8 cellular contexts compared by ENCODE assay signal in genomic region chr3:42012378-42012934, GRCh38. TPM values are rescaled to one million over a fixed set of nuclear protein-coding genes. Genes with fewer than 3 reads are reported as not detected.
DNase-seq lines count a peak whose midpoint lies in the region; ATAC-seq lines count a peak whose summit lies in the region.

No MANE protein-coding gene starts in this region.

- no peaks in the 10 kb centered on the region for H3K27me3 Mint-ChIP-seq in activated naive CD8-positive, alpha-beta T cell treated with anti-CD3 and anti-CD28 coated beads, Interleukin-2, amount 50 U/mL, for 24 hours
- H3K27me3 Mint-ChIP-seq in naive thymus-derived CD8-positive, alpha-beta T cell = no peaks in the 10 kb centered on the region

- peaks cover 46% of the 10 kb centered on the region for H3K4me1 Mint-ChIP-seq in activated naive CD8-positive, alpha-beta T cell treated with anti-CD3 and anti-CD28 coated beads, Interleukin-2, amount 50 U/mL, for 24 hours
- peaks cover 16 to 43% (median 37%) of the 10 kb centered on the region in 4 donors for H3K4me1 Mint-ChIP-seq in naive thymus-derived CD8-positive, alpha-beta T cell

- POLR2A ChIA-PET in naive thymus-derived CD8-positive, alpha-beta T cell (lab: Charles Lee) = interaction anchor here (1.3 to 1.9 kb wide), 2 partner anchors 50 to 1555 kb away, joined by 4 to 14 read pairs; partner anchors contain the start of genes RPL14 and ULK4

- no peaks in the 10 kb centered on the region for H3K9me3 Mint-ChIP-seq in activated naive CD8-positive, alpha-beta T cell treated with anti-CD3 and anti-CD28 coated beads, Interleukin-2, amount 50 U/mL, for 24 hours
- no peaks in the 10 kb centered on the region for H3K9me3 Mint-ChIP-seq in naive thymus-derived CD8-positive, alpha-beta T cell

- peak overlapping the region; percentile 81 for H3K4me3 Mint-ChIP-seq in activated naive CD8-positive, alpha-beta T cell treated with anti-CD3 and anti-CD28 coated beads, Interleukin-2, amount 50 U/mL, for 24 hours
- H3K4me3 Mint-ChIP-seq in naive thymus-derived CD8-positive, alpha-beta T cell = peak overlapping the region; percentile 82 to 95 (median 91)

- peak; percentile 37 for ATAC-seq in GM19351 (IDR thresholded peaks at IDR 0.05; ENCODE audit: unreplicated experiment)
- ATAC-seq in HG03354 (IDR thresholded peaks at IDR 0.05; ENCODE audit: poor library complexity, severe bottlenecking, unreplicated experiment) = peak; percentile 39
- ATAC-seq in activated naive CD8-positive, alpha-beta T cell treated with anti-CD3 and anti-CD28 coated beads, Interleukin-2, amount 50 U/mL, for 24 hours = no peak
- peak; percentile 58 to 78 for ATAC-seq in naive thymus-derived CD8-positive, alpha-beta T cell

- peak overlapping the region; percentile 89 for H3K27ac Mint-ChIP-seq in activated naive CD8-positive, alpha-beta T cell treated with anti-CD3 and anti-CD28 coated beads, Interleukin-2, amount 50 U/mL, for 24 hours
- peak overlapping the region; percentile 85 to 98 (median 97) for H3K27ac Mint-ChIP-seq in naive thymus-derived CD8-positive, alpha-beta T cell

- DNase-seq in CD1c-positive myeloid dendritic cell (ENCODE audit: extremely low spot score) = peak; percentile 64
- DNase-seq in activated naive CD8-positive, alpha-beta T cell treated with anti-CD3 and anti-CD28 coated beads, Interleukin-2, amount 50 U/mL, for 24 hours = no peak
- peak in 7 of 10 donors; percentile 6 to 61 (median 36) for DNase-seq in naive thymus-derived CD8-positive, alpha-beta T cell
- no peak for DNase-seq in 8988T
- DNase-seq in NCI-H2107 treated with DMSO at 0.1 percent for 48 hours (lab: John Stamatoyannopoulos, UW; ENCODE audit: unreplicated experiment) = no peak
- DNase-seq in iPS-NIHi7 (ENCODE audit: extremely low spot score) = no peak

- H3K36me3 Mint-ChIP-seq in activated naive CD8-positive, alpha-beta T cell treated with anti-CD3 and anti-CD28 coated beads, Interleukin-2, amount 50 U/mL, for 24 hours (ENCODE audit: low read depth) = peaks cover 10% of the 10 kb centered on the region
- H3K36me3 Mint-ChIP-seq in naive thymus-derived CD8-positive, alpha-beta T cell = no peaks in the 10 kb centered on the region

RNA-seq across cellular contexts. Expression of gene ULK4, which starts 50.6 kb away (rescaled TPM):
- total RNA-seq in naive thymus-derived CD8-positive, alpha-beta T cell = 10 to 100 TPM; 16.7 to 16.8 TPM
- 10 to 100 TPM in 1 of 3 donors, 1 to 10 TPM in 2; 6.6 to 10.7 (median 9.8) TPM for polyA plus RNA-seq in naive thymus-derived CD8-positive, alpha-beta T cell

Comparison
In these comparisons a context has a peak if more than half of its experiments do, and no peak if none do; other contexts are left out.
1. DNase-seq: peak in CD1c-positive myeloid dendritic cell (single experiment) and naive thymus-derived CD8-positive, alpha-beta T cell (7 of 10); none in activated naive CD8-positive, alpha-beta T cell treated with anti-CD3 and anti-CD28 coated beads, Interleukin-2, amount 50 U/mL, for 24 hours (single experiment), 8988T (single experiment), NCI-H2107 treated with DMSO at 0.1 percent for 48 hours (single experiment) and iPS-NIHi7 (single experiment).